Comparison of ENCODE assay signal across 15 cellular contexts in genomic region chr14:81517798-81518398, GRCh38. TPM values are rescaled to one million over a fixed set of nuclear protein-coding genes. Genes with fewer than 3 reads are reported as not detected.
DNase-seq lines count a peak whose midpoint lies in the region; ATAC-seq and TF ChIP-seq lines count a peak whose summit lies in the region.
"Had no signal": no experiment of that assay in that cellular context is flagged by ENCODE, and none has a peak within 500 bp of the region (broad histone marks: within the 10 kb centered on the region; RNA-seq: fewer than 3 reads in every experiment).

No MANE protein-coding gene starts in this region.

- H3K27me3 Mint-ChIP-seq in nephron (ENCODE audit: low read depth) (no peaks in the 10 kb centered on the region), T-helper 17 cell (no peaks in the 10 kb centered on the region)
- H3K27me3 Mint-ChIP-seq: activated CD4-positive, alpha-beta memory T cell treated with anti-CD3 and anti-CD28 coated beads for 36 hours; activated naive CD4-positive, alpha-beta T cell treated with anti-CD3 and anti-CD28 coated beads, Interleukin-2, amount 50 U/mL, for 24 hours; IgD-negative memory B cell had no signal

- H3K27me3 ChIP-seq in left ventricle myocardium inferior (ENCODE audit: low read depth) (no peaks in the 10 kb centered on the region), upper lobe of right lung (no peaks in the 10 kb centered on the region)
- H3K27me3 ChIP-seq: dorsolateral prefrontal cortex had no signal

- no peak for TF ChIP-seq CTCF in left ventricle myocardium inferior (IDR thresholded peaks at IDR 0.05; ENCODE audit: borderline replicate concordance)
- TF ChIP-seq CTCF in nephron (IDR thresholded peaks at IDR 0.05; ENCODE audit: unreplicated experiment in 3 of 3): no peak
- no peak for TF ChIP-seq CTCF in upper lobe of right lung (IDR thresholded peaks at IDR 0.05)

- no peaks in the 10 kb centered on the region for H3K9me3 Mint-ChIP-seq in nephron
- H3K9me3 Mint-ChIP-seq: activated CD4-positive, alpha-beta memory T cell treated with anti-CD3 and anti-CD28 coated beads for 36 hours; activated naive CD4-positive, alpha-beta T cell treated with anti-CD3 and anti-CD28 coated beads, Interleukin-2, amount 50 U/mL, for 24 hours; IgD-negative memory B cell had no signal

- H3K36me3 ChIP-seq in left ventricle myocardium inferior (peaks cover 34% of the 10 kb centered on the region), upper lobe of right lung (peaks cover 36% of the 10 kb centered on the region)

- H3K4me3 ChIP-seq in left ventricle myocardium inferior: no peak overlapping the region
- no peak overlapping the region for H3K4me3 ChIP-seq in upper lobe of right lung
- H3K4me3 ChIP-seq: dorsolateral prefrontal cortex had no signal

- H3K36me3 Mint-ChIP-seq in nephron (ENCODE audit: low read depth) (peaks cover 63% of the 10 kb centered on the region), T-helper 17 cell (ENCODE audit: low read depth) (peaks cover 6% of the 10 kb centered on the region)

- H3K27ac ChIP-seq in left ventricle myocardium inferior (replicated peaks): peak overlapping the region; percentile 73
- peak overlapping the region; percentile 61 for H3K27ac ChIP-seq in upper lobe of right lung

- ATAC-seq in upper lobe of right lung: peak; percentile 71
- ATAC-seq in T-helper 17 cell: no peak
- ATAC-seq in GM19455 (IDR thresholded peaks at IDR 0.05; ENCODE audit: unreplicated experiment): no peak
- no peak for ATAC-seq in GM21390 (IDR thresholded peaks at IDR 0.05; ENCODE audit: unreplicated experiment)
- ATAC-seq: stimulated activated naive CD8-positive, alpha-beta T cell treated with anti-CD3 and anti-CD28 coated beads, Interleukin-15, Interleukin-2, amounts not matched to agents 100 U/mL and 50 U/mL, for 24 hours had no signal

- intact Hi-C loops in left ventricle myocardium inferior (cut with micrococcal nuclease) (no loop called here), upper lobe of right lung (cut with DNase I) (no loop called here)

- H3K4me1 Mint-ChIP-seq in nephron (peaks cover 36% of the 10 kb centered on the region), T-helper 17 cell (peaks cover 21% of the 10 kb centered on the region)

- DNase-seq in amniotic epithelial cell (ENCODE audit: low read depth) (peak; percentile 86), left ventricle myocardium inferior (peak; percentile 56), upper lobe of right lung (peak; percentile 66), T-helper 17 cell (no peak)
- DNase-seq: activated CD4-positive, alpha-beta memory T cell treated with anti-CD3 and anti-CD28 coated beads for 36 hours; Calu3; dorsolateral prefrontal cortex; NCI-H2029; stimulated activated CD4-positive, alpha-beta T cell treated with anti-CD3 and anti-CD28 coated beads, Interleukin-2, amount 100 ng/mL, for 48 hours; stimulated activated naive CD8-positive, alpha-beta T cell treated with anti-CD3 and anti-CD28 coated beads, Interleukin-15, Interleukin-2, amounts not matched to agents 100 U/mL and 50 U/mL, for 24 hours had no signal

- H3K9me3 ChIP-seq in left ventricle myocardium inferior (replicated peaks) (peaks cover 14% of the 10 kb centered on the region), upper lobe of right lung (no peaks in the 10 kb centered on the region), T-helper 17 cell (ENCODE audit: control insufficient read depth, low read length, poor library complexity, severe bottlenecking) (no peaks in the 10 kb centered on the region)

- H3K4me3 Mint-ChIP-seq in nephron (no peak overlapping the region), T-helper 17 cell (no peak overlapping the region)
- H3K4me3 Mint-ChIP-seq: activated CD4-positive, alpha-beta memory T cell treated with anti-CD3 and anti-CD28 coated beads for 36 hours; activated naive CD4-positive, alpha-beta T cell treated with anti-CD3 and anti-CD28 coated beads, Interleukin-2, amount 50 U/mL, for 24 hours; IgD-negative memory B cell had no signal

- H3K27ac Mint-ChIP-seq in nephron (peak overlapping the region; percentile 97 to 99 (median 98)), T-helper 17 cell (no peak overlapping the region)
- H3K27ac Mint-ChIP-seq: activated CD4-positive, alpha-beta memory T cell treated with anti-CD3 and anti-CD28 coated beads for 36 hours; activated naive CD4-positive, alpha-beta T cell treated with anti-CD3 and anti-CD28 coated beads, Interleukin-2, amount 50 U/mL, for 24 hours; IgD-negative memory B cell had no signal

- H3K4me1 ChIP-seq in left ventricle myocardium inferior (peaks cover 56% of the 10 kb centered on the region), upper lobe of right lung (peaks cover 46% of the 10 kb centered on the region)

RNA-seq across cellular contexts. Expression of gene SEL1L, which starts 15.8 kb away (rescaled TPM):
- 54.4 TPM for total RNA-seq in left ventricle myocardium inferior
- 108 TPM for total RNA-seq in upper lobe of right lung
- total RNA-seq in T-helper 17 cell: 10 to 100 TPM; 44.2 to 61.1 TPM

Comparison
In these comparisons a context has a peak if more than half of its experiments do, and no peak if none do; other contexts are left out.
1. DNase-seq: peak in amniotic epithelial cell (single experiment), left ventricle myocardium inferior (single experiment) and upper lobe of right lung (single experiment); none in T-helper 17 cell (0 of 3).